Comparison of ENCODE assay signal across 1 cellular context in genomic region chr7:48088559-48089414, GRCh38.
A peak's percentile ranks its signal among the peaks of the same experiment; 100 is the strongest.
TF ChIP-seq lines count a peak whose summit lies in the region.

TSS of gene UPP1 (plus strand) at chr7:48089265. CDS start at chr7:48094784, 5,519 bp downstream.

TF ChIP-seq in HepG2, 621 proteins besides CTCF, POLR2A, EP300 and RAD21 (continued from another document and continues in another):
- TF ChIP-seq HNF1A (IDR thresholded peaks at IDR 0.05; ENCODE audit: low read depth), result peak; percentile 86
- TF ChIP-seq HNF1A (CRISPR knock-in tag; IDR thresholded peaks at IDR 0.05; ENCODE audit: borderline replicate concordance), result peak; percentile 92
- TF ChIP-seq ZNF30 (CRISPR knock-in tag; IDR thresholded peaks at IDR 0.05), result no peak
- no peak for TF ChIP-seq CHD4 (IDR thresholded peaks at IDR 0.05; ENCODE audit: borderline replicate concordance, low read length)
- TF ChIP-seq SCMH1 (CRISPR knock-in tag; IDR thresholded peaks at IDR 0.05; ENCODE audit: borderline replicate concordance), result no peak
- no peak for TF ChIP-seq ZNF7 (CRISPR knock-in tag; IDR thresholded peaks at IDR 0.05)
- no peak for TF ChIP-seq FIP1L1 (IDR thresholded peaks at IDR 0.05; ENCODE audit: borderline replicate concordance, insufficient read depth, low read depth, low read length)
- no peak for TF ChIP-seq ZUFSP (CRISPR knock-in tag; IDR thresholded peaks at IDR 0.05; ENCODE audit: borderline replicate concordance)
- no peak for TF ChIP-seq ZFP1 (CRISPR knock-in tag; IDR thresholded peaks at IDR 0.05)
- no peak for TF ChIP-seq IKZF1 (IDR thresholded peaks at IDR 0.05)
- peak; percentile 74; the same call in 1 of the 2 replicates for TF ChIP-seq MXD1 (CRISPR knock-in tag; IDR thresholded peaks at IDR 0.05)
- peak; percentile 81 for TF ChIP-seq PHF8 (CRISPR knock-in tag; IDR thresholded peaks at IDR 0.05)
- TF ChIP-seq SOX13 (IDR thresholded peaks at IDR 0.05), result no peak
- peak in 1 of 2 experiments; percentile 4; a peak in 2 of 4 replicates for TF ChIP-seq SOX13 (CRISPR knock-in tag; conservative IDR thresholded peaks at IDR 0.05 in 1 of 2, IDR thresholded peaks at IDR 0.05 in 1 of 2)
- no peak for TF ChIP-seq MZF1 (CRISPR knock-in tag; IDR thresholded peaks at IDR 0.05; ENCODE audit: borderline replicate concordance)
- no peak for TF ChIP-seq HMG20A (CRISPR knock-in tag; IDR thresholded peaks at IDR 0.05; ENCODE audit: borderline replicate concordance)
- TF ChIP-seq RBFOX2 (IDR thresholded peaks at IDR 0.05; ENCODE audit: low read depth, low read length), result peak; percentile 80
- TF ChIP-seq ZMYM3 (CRISPR knock-in tag; IDR thresholded peaks at IDR 0.05), result no peak; the same call in 1 of the 2 replicates
- TF ChIP-seq HNRNPH1 (optimal IDR thresholded peaks at IDR 0.05; ENCODE audit: low read depth, low read length), result no peak
- no peak for TF ChIP-seq ZNF382 (CRISPR knock-in tag; IDR thresholded peaks at IDR 0.05; ENCODE audit: borderline replicate concordance)
- no peak for TF ChIP-seq ZSCAN25 (CRISPR knock-in tag; IDR thresholded peaks at IDR 0.05)
- peak; percentile 76; the same call in 1 of the 2 replicates for TF ChIP-seq ZNF343 (CRISPR knock-in tag; IDR thresholded peaks at IDR 0.05)
- TF ChIP-seq RFX1 (IDR thresholded peaks at IDR 0.05), result no peak
- TF ChIP-seq PRPF4 (IDR thresholded peaks at IDR 0.05; ENCODE audit: low read depth, low read length, poor library complexity, severe bottlenecking), result no peak
- TF ChIP-seq GABPA (IDR thresholded peaks at IDR 0.05; ENCODE audit: low read depth, low read length), result no peak
- no peak for TF ChIP-seq GABPA (CRISPR knock-in tag; IDR thresholded peaks at IDR 0.05; ENCODE audit: low read depth)
- no peak for TF ChIP-seq ZNF333 (CRISPR knock-in tag; IDR thresholded peaks at IDR 0.05; ENCODE audit: borderline replicate concordance)
- TF ChIP-seq FOXO4 (CRISPR knock-in tag; conservative IDR thresholded peaks at IDR 0.05), result no peak
- no peak for TF ChIP-seq SMARCE1 (IDR thresholded peaks at IDR 0.05; ENCODE audit: borderline replicate concordance)
- TF ChIP-seq ZNF781 (CRISPR knock-in tag; IDR thresholded peaks at IDR 0.05; ENCODE audit: borderline replicate concordance, not compliant biosample characterization), result no peak
- TF ChIP-seq TAF1 (CRISPR knock-in tag; IDR thresholded peaks at IDR 0.05), result peak; percentile 77
- TF ChIP-seq ZNF142 (CRISPR knock-in tag; IDR thresholded peaks at IDR 0.05), result no peak
- no peak for TF ChIP-seq KDM1A (CRISPR knock-in tag; IDR thresholded peaks at IDR 0.05)
- no peak for TF ChIP-seq SP140L (CRISPR knock-in tag; IDR thresholded peaks at IDR 0.05; ENCODE audit: borderline replicate concordance)
- TF ChIP-seq TFDP1 (CRISPR knock-in tag; IDR thresholded peaks at IDR 0.05; ENCODE audit: borderline replicate concordance), result peak; percentile 13; the same call in 1 of the 2 replicates
- no peak for TF ChIP-seq ZNF317 (CRISPR knock-in tag; IDR thresholded peaks at IDR 0.05)
- TF ChIP-seq ZNF24 (IDR thresholded peaks at IDR 0.05), result no peak
- no peak; the same call in 1 of the 2 replicates for TF ChIP-seq SALL2 (CRISPR knock-in tag; IDR thresholded peaks at IDR 0.05)
- TF ChIP-seq RXRA (CRISPR knock-in tag; IDR thresholded peaks at IDR 0.05), result no peak
- no peak for TF ChIP-seq IRF1 (CRISPR knock-in tag; IDR thresholded peaks at IDR 0.05; ENCODE audit: low read depth)
- no peak for TF ChIP-seq ISX (CRISPR knock-in tag; conservative IDR thresholded peaks at IDR 0.05)
- no peak; the same call in 1 of the 2 replicates for TF ChIP-seq ZFP91 (CRISPR knock-in tag; IDR thresholded peaks at IDR 0.05; ENCODE audit: borderline replicate concordance)
- TF ChIP-seq MLX (CRISPR knock-in tag; IDR thresholded peaks at IDR 0.05), result no peak
- no peak for TF ChIP-seq ZNF720 (CRISPR knock-in tag; IDR thresholded peaks at IDR 0.05)
- TF ChIP-seq RARG (CRISPR knock-in tag; IDR thresholded peaks at IDR 0.05; ENCODE audit: low read depth), result no peak
